In the genomic region with DNA sequence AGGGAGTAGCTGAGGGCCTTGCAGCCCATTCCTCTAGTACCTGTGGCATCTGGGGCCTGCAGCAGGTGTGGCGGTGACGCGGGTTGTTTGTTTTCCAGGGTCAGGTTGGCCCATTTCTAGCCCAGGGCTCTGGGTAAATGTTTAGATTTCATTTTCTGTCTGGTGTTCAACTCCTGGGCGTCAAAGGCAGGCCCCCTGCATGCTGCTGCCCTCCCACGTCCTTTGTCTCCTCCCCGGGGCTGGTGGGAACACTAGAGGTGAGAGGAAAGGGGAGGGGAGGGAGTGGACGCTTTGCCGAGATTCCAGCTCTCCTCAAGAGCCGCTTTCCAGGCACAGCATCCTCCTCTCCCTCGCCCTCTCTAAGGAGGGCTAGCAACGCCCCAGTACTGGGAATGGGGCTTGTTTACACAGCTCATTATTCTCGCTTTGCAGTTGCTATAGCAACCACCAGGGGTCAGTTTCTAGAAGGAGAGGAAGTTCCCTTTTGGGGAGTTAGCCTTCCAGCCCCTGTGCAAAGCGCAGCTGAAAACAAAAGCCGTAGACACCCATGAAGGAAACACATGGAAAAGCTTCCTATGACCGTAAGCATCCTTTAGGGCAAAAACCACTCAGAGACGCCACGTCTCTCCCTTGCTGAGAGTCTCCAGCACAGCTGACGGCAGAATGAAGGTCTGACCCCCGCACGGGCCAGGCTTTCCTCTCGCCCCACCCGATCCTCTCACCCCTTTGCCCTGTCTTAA, we compare ENCODE assay signal across 9 cellular contexts.
DNase-seq lines count a peak whose midpoint lies in the region; ATAC-seq, FAIRE-seq and TF ChIP-seq lines count a peak whose summit lies in the region.
"Had no signal": no experiment of that assay in that cellular context is flagged by ENCODE, and none has a peak within 500 bp of the region (broad histone marks: within the 10 kb centered on the region; RNA-seq: fewer than 3 reads in every experiment).

No MANE protein-coding gene starts in this region.

- no peak overlapping the region for H3K27ac Mint-ChIP-seq in activated CD4-positive, alpha-beta T cell treated with anti-CD3 and anti-CD28 coated beads, Interleukin-2, amount 10 ng/mL, durations not matched to agents 24 days and 14 days
- H3K27ac Mint-ChIP-seq in progenitor cell of endocrine pancreas, result peak overlapping the region; percentile 97

- H3K4me3 Mint-ChIP-seq in activated CD4-positive, alpha-beta T cell treated with anti-CD3 and anti-CD28 coated beads, Interleukin-2, amount 10 ng/mL, durations not matched to agents 24 days and 14 days, result no peak overlapping the region
- H3K4me3 Mint-ChIP-seq in progenitor cell of endocrine pancreas (ENCODE audit: low read depth), result peak overlapping the region; percentile 32

- no peak overlapping the region for H3K4me3 ChIP-seq in AG09309 (ENCODE audit: control insufficient read depth, low read depth, low read length)

- no peak for TF ChIP-seq POLR2A in GM12891 (IDR thresholded peaks at IDR 0.05; ENCODE audit: low read depth, low read length)

- intact Hi-C loops in activated CD4-positive, alpha-beta T cell treated with anti-CD3 and anti-CD28 coated beads, Interleukin-2, amount 10 ng/mL, durations not matched to agents 24 days and 14 days (cut with micrococcal nuclease), result no loop called here
- intact Hi-C loops in left cardiac atrium (cut with DNase I), result no loop called here

- peaks cover 27% of the 10 kb centered on the region for H3K27me3 Mint-ChIP-seq in activated CD4-positive, alpha-beta T cell treated with anti-CD3 and anti-CD28 coated beads, Interleukin-2, amount 10 ng/mL, durations not matched to agents 24 days and 14 days
- peaks cover 3% of the 10 kb centered on the region for H3K27me3 Mint-ChIP-seq in progenitor cell of endocrine pancreas

- no peaks in the 10 kb centered on the region for H3K9me3 Mint-ChIP-seq in activated CD4-positive, alpha-beta T cell treated with anti-CD3 and anti-CD28 coated beads, Interleukin-2, amount 10 ng/mL, durations not matched to agents 24 days and 14 days
- peaks cover 3% of the 10 kb centered on the region for H3K9me3 Mint-ChIP-seq in progenitor cell of endocrine pancreas (ENCODE audit: low read depth)
- H3K9me3 Mint-ChIP-seq: IgD-negative memory B cell had no signal

- DNase-seq in AG09309 (ENCODE audit: low read depth), result no peak
- DNase-seq in GM12891 (ENCODE audit: insufficient read length, low spot score), result peak; percentile 56
- peak; percentile 25 for DNase-seq in NCI-H1694 treated with DMSO at 0.1 percent for 48 hours (lab: John Stamatoyannopoulos, UW)
- peak; percentile 76 for DNase-seq in activated CD4-positive, alpha-beta T cell treated with anti-CD3 and anti-CD28 coated beads, Interleukin-2, amount 10 ng/mL, durations not matched to agents 24 days and 14 days
- DNase-seq in left cardiac atrium, result peak; percentile 53
- DNase-seq in progenitor cell of endocrine pancreas (ENCODE audit: low spot score, unreplicated experiment), result peak; percentile 37

- no peaks in the 10 kb centered on the region for H3K36me3 Mint-ChIP-seq in activated CD4-positive, alpha-beta T cell treated with anti-CD3 and anti-CD28 coated beads, Interleukin-2, amount 10 ng/mL, durations not matched to agents 24 days and 14 days (ENCODE audit: low read depth)
- no peaks in the 10 kb centered on the region for H3K36me3 Mint-ChIP-seq in progenitor cell of endocrine pancreas (ENCODE audit: insufficient read depth)

- peak; percentile 42 for TF ChIP-seq CTCF in AG09309 (IDR thresholded peaks at IDR 0.05; ENCODE audit: control insufficient read depth, insufficient read depth, low read depth, low read length, missing control alignments)
- TF ChIP-seq CTCF in progenitor cell of endocrine pancreas (IDR thresholded peaks at IDR 0.05; ENCODE audit: unreplicated experiment), result peak; percentile 48

- ATAC-seq in HG02840 (IDR thresholded peaks at IDR 0.05; ENCODE audit: low FRiP score, unreplicated experiment) (peak; percentile 60), left cardiac atrium (peak; percentile 88 to 93), GM19455 (IDR thresholded peaks at IDR 0.05; ENCODE audit: unreplicated experiment) (no peak)

- peaks cover 2% of the 10 kb centered on the region for H3K4me1 Mint-ChIP-seq in activated CD4-positive, alpha-beta T cell treated with anti-CD3 and anti-CD28 coated beads, Interleukin-2, amount 10 ng/mL, durations not matched to agents 24 days and 14 days
- peaks cover 23% of the 10 kb centered on the region for H3K4me1 Mint-ChIP-seq in progenitor cell of endocrine pancreas (ENCODE audit: low read depth)

- peak; percentile 82 for FAIRE-seq in GM12891 (lab: Jason Lieb, UNC)

TF ChIP-seq in GM12891, 5 proteins besides CTCF, POLR2A, EP300 and RAD21:
- TF ChIP-seq SPI1 (IDR thresholded peaks at IDR 0.05; ENCODE audit: low read depth, low read length) (peak; percentile 73), POLR2AphosphoS5 (IDR thresholded peaks at IDR 0.05; ENCODE audit: low read depth, low read length) (no peak), POU2F2 (IDR thresholded peaks at IDR 0.05; ENCODE audit: low read depth, low read length) (0 out of 2 replicates have a peak, but pooled peaks have one; percentile 29)
